In genomic region chr7:145698526-145699262, GRCh38 we compare ENCODE assay signal across 1 cellular context.
TF ChIP-seq lines count a peak whose summit lies in the region.

No MANE protein-coding gene starts in this region.

TF ChIP-seq in IMR-90, 13 proteins besides CTCF, POLR2A, EP300 and RAD21 (continued from another document):
- TF ChIP-seq RFX5 (IDR thresholded peaks at IDR 0.05; ENCODE audit: low read depth, low read length): no peak
- TF ChIP-seq SMC3 (IDR thresholded peaks at IDR 0.05; ENCODE audit: low read depth, low read length): no peak
- no peak for TF ChIP-seq FOS (IDR thresholded peaks at IDR 0.05; ENCODE audit: low read depth, low read length)
- TF ChIP-seq MXI1 (IDR thresholded peaks at IDR 0.05; ENCODE audit: borderline replicate concordance, low read depth, low read length): no peak
- TF ChIP-seq MAZ (IDR thresholded peaks at IDR 0.05; ENCODE audit: borderline replicate concordance, low read depth, low read length): no peak
- TF ChIP-seq, protein P1, sequence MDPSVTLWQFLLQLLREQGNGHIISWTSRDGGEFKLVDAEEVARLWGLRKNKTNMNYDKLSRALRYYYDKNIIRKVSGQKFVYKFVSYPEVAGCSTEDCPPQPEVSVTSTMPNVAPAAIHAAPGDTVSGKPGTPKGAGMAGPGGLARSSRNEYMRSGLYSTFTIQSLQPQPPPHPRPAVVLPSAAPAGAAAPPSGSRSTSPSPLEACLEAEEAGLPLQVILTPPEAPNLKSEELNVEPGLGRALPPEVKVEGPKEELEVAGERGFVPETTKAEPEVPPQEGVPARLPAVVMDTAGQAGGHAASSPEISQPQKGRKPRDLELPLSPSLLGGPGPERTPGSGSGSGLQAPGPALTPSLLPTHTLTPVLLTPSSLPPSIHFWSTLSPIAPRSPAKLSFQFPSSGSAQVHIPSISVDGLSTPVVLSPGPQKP (IDR thresholded peaks at IDR 0.05; ENCODE audit: borderline replicate concordance, low read depth, low read length): no peak
- TF ChIP-seq MAFK (IDR thresholded peaks at IDR 0.05; ENCODE audit: low read depth, low read length): no peak
